In genomic region chr1:8374356-8374755, GRCh38 we compare ENCODE assay signal across 10 cellular contexts. TPM values are rescaled to one million over a fixed set of nuclear protein-coding genes. Genes with fewer than 3 reads are reported as not detected.
A peak's percentile ranks its signal among the peaks of the same experiment; 100 is the strongest.
DNase-seq lines count a peak whose midpoint lies in the region; ATAC-seq, FAIRE-seq and TF ChIP-seq lines count a peak whose summit lies in the region.
"Had no signal": no experiment of that assay in that cellular context is flagged by ENCODE, and none has a peak within 500 bp of the region (broad histone marks: within the 10 kb centered on the region; RNA-seq: fewer than 3 reads in every experiment).

No MANE protein-coding gene starts in this region.

- ATAC-seq in IMR-90 (ENCODE audit: low read depth) (no peak), K562 (peak; percentile 22; the same call in 1 of the 3 replicates), HG03520 (IDR thresholded peaks at IDR 0.05; ENCODE audit: unreplicated experiment) (no peak), HG03095 (IDR thresholded peaks at IDR 0.05; ENCODE audit: unreplicated experiment) (no peak)
- ATAC-seq: activated CD8-positive, alpha-beta T cell treated with anti-CD3 and anti-CD28 coated beads for 36 hours had no signal

- H3K9ac ChIP-seq in IMR-90 (ENCODE audit: low read depth, low read length) (peak overlapping the region; percentile 17), K562 (ENCODE audit: insufficient read depth in 1 of 2, low read depth in 2 of 2, low read length in 2 of 2) (no peak overlapping the region), smooth muscle cell (ENCODE audit: low read depth) (no peak overlapping the region)

- no peak for TF ChIP-seq CTCF in IMR-90 (conservative IDR thresholded peaks at IDR 0.05; ENCODE audit: low read depth, low read length)
- no peak for TF ChIP-seq CTCF in K562 (IDR thresholded peaks at IDR 0.05 in 2 of 3, conservative IDR thresholded peaks at IDR 0.05 in 1 of 3; ENCODE audit: insufficient read depth in 2 of 3, low read depth in 1 of 3, low read length in 3 of 3)
- TF ChIP-seq CTCF in smooth muscle cell (IDR thresholded peaks at IDR 0.05; ENCODE audit: borderline replicate concordance, insufficient read depth, poor library complexity, severe bottlenecking), result no peak

- peak overlapping the region; percentile 90 for H2BK5ac ChIP-seq in IMR-90 (ENCODE audit: low read depth, low read length, poor library complexity, severe bottlenecking)

- TF ChIP-seq POLR2A in IMR-90 (IDR thresholded peaks at IDR 0.05; ENCODE audit: low read depth, low read length), result no peak; the same call in 1 of the 2 replicates
- TF ChIP-seq POLR2A in K562 (conservative IDR thresholded peaks at IDR 0.05), result no peak

- POLR2A ChIA-PET in IMR-90 (lab: Charles Lee; ENCODE audit: unreplicated experiment) (interaction anchor here (0.6 kb wide), 1 partner anchor 29 kb away, joined by 11 read pairs; no protein-coding TSS in a partner anchor), K562 (lab: Yijun Ruan, JAX) (no interaction called here)

- H3K4me2 ChIP-seq in IMR-90 (ENCODE audit: low read depth, low read length), result peak overlapping the region; percentile 27
- H3K4me2 ChIP-seq in K562 (ENCODE audit: insufficient read depth, low read length), result no peak overlapping the region
- peak overlapping the region; percentile 41 for H3K4me2 ChIP-seq in smooth muscle cell

- dilution Hi-C loops in IMR-90 (cut with HindIII; ENCODE audit: low sequenced_read_pairs, unreplicated experiment), result no loop called here

- no peak for TF ChIP-seq RAD21 in IMR-90 (IDR thresholded peaks at IDR 0.05; ENCODE audit: low read length)
- no peak for TF ChIP-seq RAD21 in K562 (CRISPR knock-in tag; conservative IDR thresholded peaks at IDR 0.05 in 1 of 2, IDR thresholded peaks at IDR 0.05 in 1 of 2)

- peak overlapping the region; percentile 14 to 72 for H4K8ac ChIP-seq in IMR-90 (ENCODE audit: low read depth in 2 of 2, low read length in 2 of 2)

- H2AK9ac ChIP-seq in IMR-90 (replicated peaks; ENCODE audit: low read depth, low read length, poor library complexity), result peak overlapping the region; percentile 72

- peaks cover 48% of the 10 kb centered on the region for H3K36me3 ChIP-seq in IMR-90 (ENCODE audit: control insufficient read depth, insufficient read depth, low read length)
- peaks cover 12% of the 10 kb centered on the region for H3K36me3 ChIP-seq in K562 (ENCODE audit: control insufficient read depth, insufficient read depth, low read length)
- no peaks in the 10 kb centered on the region for H3K36me3 ChIP-seq in smooth muscle cell (ENCODE audit: low read depth)

- H4K20me1 ChIP-seq in IMR-90 (ENCODE audit: insufficient read depth, low read length), result peaks cover 73% of the 10 kb centered on the region
- H4K20me1 ChIP-seq in K562 (replicated peaks; ENCODE audit: control insufficient read depth, insufficient read depth, low read length), result no peaks in the 10 kb centered on the region; the same call in 1 of the 2 replicates
- peaks cover 100% of the 10 kb centered on the region for H4K20me1 ChIP-seq in smooth muscle cell (ENCODE audit: low read depth)

- H3K23ac ChIP-seq in IMR-90 (ENCODE audit: low read depth, low read length), result peak overlapping the region; percentile 73; the same call in 1 of the 2 replicates

- TF ChIP-seq EP300 in K562 (IDR thresholded peaks at IDR 0.05; ENCODE audit: low read length), result no peak

- H3K4me3 ChIP-seq in IMR-90 (ENCODE audit: insufficient read depth, low read depth, low read length) (no peak overlapping the region), K562 (no peak overlapping the region), smooth muscle cell (no peak overlapping the region)

- peaks cover 47% of the 10 kb centered on the region for H3F3A ChIP-seq in smooth muscle cell (ENCODE audit: low read depth)

- peak overlapping the region; percentile 63 for H4K91ac ChIP-seq in IMR-90 (ENCODE audit: insufficient read depth, low read depth, low read length)

- peak overlapping the region; percentile 5 for H2AFZ ChIP-seq in IMR-90 (replicated peaks; ENCODE audit: low read length, poor library complexity)
- no peak overlapping the region for H2AFZ ChIP-seq in K562 (ENCODE audit: low read depth, low read length)
- no peak overlapping the region for H2AFZ ChIP-seq in smooth muscle cell (ENCODE audit: low read depth)

- H3K79me1 ChIP-seq in IMR-90 (ENCODE audit: low read depth in 1 of 2, low read length in 2 of 2), result peaks cover 56 to 89% of the 10 kb centered on the region in 2 experiments

- H2BK15ac ChIP-seq in IMR-90 (ENCODE audit: low read depth, low read length), result peak overlapping the region; percentile 51; the same call in 2 of the 3 replicates

- H3K79me2 ChIP-seq in K562 (ENCODE audit: control insufficient read depth, insufficient read depth, low read length), result peaks cover 2% of the 10 kb centered on the region; the same call in 1 of the 3 replicates
- peaks cover 76% of the 10 kb centered on the region for H3K79me2 ChIP-seq in smooth muscle cell (ENCODE audit: low read depth)

- WGBS in IMR-90 (ENCODE audit: extremely low coverage in 2 of 2, insufficient read length in 1 of 2), 2 experiments, result 94% methylated on average over 2 of the region's 5 CpGs; no CpG with 5 or more reads in 1 of the 2 experiments
- WGBS in K562 (ENCODE audit: insufficient coverage, low coverage, missing lambda C conversion rate), result 70% methylated on average over 5 of the region's 5 CpGs
- WGBS in smooth muscle cell (ENCODE audit: low lambda C conversion rate), result 68% methylated on average over 5 of the region's 5 CpGs

- no peak overlapping the region for H2BK20ac ChIP-seq in IMR-90 (ENCODE audit: low read depth, low read length)

- H2AK5ac ChIP-seq in IMR-90 (ENCODE audit: low read depth, low read length), result peak overlapping the region; percentile 68

- intact Hi-C loops in IMR-90 (cut with micrococcal nuclease) (loop anchor here (2.0 to 10.0 kb wide), 2 partner anchors 46 to 290 kb away; no protein-coding TSS in a partner anchor), K562 (cut with micrococcal nuclease) (loop anchor here (10.0 kb wide), 2 partner anchors 70 to 350 kb away; no protein-coding TSS in a partner anchor)

- H2BK120ac ChIP-seq in IMR-90 (ENCODE audit: low read depth, low read length), result peak overlapping the region; percentile 67

- H3K56ac ChIP-seq in IMR-90 (ENCODE audit: extremely low read depth, insufficient read depth, low read length), result no peak overlapping the region

- FAIRE-seq in K562 (lab: Jason Lieb, UNC), result no peak

- no TSS peak for BruUV-seq in IMR-90 (replicated peaks; lab: Mats Ljungman, UMichigan)
- no TSS peak for BruUV-seq in K562 (replicated peaks; lab: Mats Ljungman, UMichigan)

- H3K14ac ChIP-seq in IMR-90 (replicated peaks; ENCODE audit: low read depth, low read length), result peak overlapping the region; percentile 29

- DNase-seq in IMR-90 (no peak), K562 (ENCODE audit: extremely low read depth in 1 of 4, low spot score in 3 of 4) (no peak), iris pigment epithelial cell (ENCODE audit: low read depth) (peak; percentile 40), smooth muscle cell (lab: John Stamatoyannopoulos, UW; ENCODE audit: unreplicated experiment) (no peak), T1000 (lab: John Stamatoyannopoulos, UW) (no peak), NCI-H146 treated with DMSO at 0.1 percent for 48 hours (lab: John Stamatoyannopoulos, UW; ENCODE audit: unreplicated experiment) (no peak)
- DNase-seq: MV-4-11 had no signal

- H3K4me1 ChIP-seq in IMR-90 (ENCODE audit: control insufficient read depth, insufficient read depth, low read length), result peaks cover 59% of the 10 kb centered on the region
- no peaks in the 10 kb centered on the region for H3K4me1 ChIP-seq in K562 (replicated peaks in 1 of 2; ENCODE audit: control insufficient read depth in 2 of 2, insufficient read depth in 2 of 2, low read length in 2 of 2)
- peaks cover 61% of the 10 kb centered on the region for H3K4me1 ChIP-seq in smooth muscle cell (ENCODE audit: low read depth)

- in situ Hi-C loops in IMR-90 (cut with MboI; ENCODE audit: low sequenced_read_pairs) (no loop called here), K562 (cut with MboI) (no loop called here)

- H3K27ac ChIP-seq in IMR-90 (ENCODE audit: insufficient read depth, low read length), result peak overlapping the region; percentile 79
- H3K27ac ChIP-seq in K562 (ENCODE audit: extremely low read depth, low read depth, low read length), result no peak overlapping the region
- peak overlapping the region; percentile 68 for H3K27ac ChIP-seq in smooth muscle cell (ENCODE audit: low read depth)

- CTCF ChIA-PET in IMR-90 (lab: Yijun Ruan, JAX), result interaction anchor here (1.1 kb wide), 1 partner anchor 35 kb away, joined by 3 read pairs; no protein-coding TSS in a partner anchor
- CTCF ChIA-PET in K562 (lab: Yijun Ruan, JAX; ENCODE audit: low intra/inter-chr PET ratio), result interaction anchor here (0.6 to 1.1 kb wide), 3 partner anchors 297 to 352 kb away, joined by 3 read pairs; no protein-coding TSS in a partner anchor

- no peaks in the 10 kb centered on the region for H3K27me3 ChIP-seq in IMR-90 (ENCODE audit: control insufficient read depth, insufficient read depth, low read length)
- no peaks in the 10 kb centered on the region for H3K27me3 ChIP-seq in K562 (ENCODE audit: control insufficient read depth in 2 of 2, insufficient read depth in 2 of 2, low read length in 2 of 2)
- H3K27me3 ChIP-seq in smooth muscle cell (ENCODE audit: low read depth), result no peaks in the 10 kb centered on the region

- H3K9me3 ChIP-seq in IMR-90 (ENCODE audit: control insufficient read depth, insufficient read depth, low read length) (no peaks in the 10 kb centered on the region), K562 (replicated peaks; ENCODE audit: control insufficient read depth, insufficient read depth, low read depth, low read length) (no peaks in the 10 kb centered on the region), smooth muscle cell (replicated peaks; ENCODE audit: low read depth) (no peaks in the 10 kb centered on the region)

- H3K18ac ChIP-seq in IMR-90 (ENCODE audit: low read depth, low read length), result peak overlapping the region; percentile 44

- H3K9me1 ChIP-seq in IMR-90 (ENCODE audit: insufficient read depth, low read length), result peaks cover 42% of the 10 kb centered on the region
- H3K9me1 ChIP-seq in K562 (ENCODE audit: control insufficient read depth, insufficient read depth, low read length), result no peaks in the 10 kb centered on the region

- peak overlapping the region; percentile 45 for H4K5ac ChIP-seq in IMR-90 (ENCODE audit: low read depth, low read length)

- peak overlapping the region; percentile 77 for H3K4ac ChIP-seq in IMR-90 (ENCODE audit: low read depth, low read length)

RNA-seq across cellular contexts. Expression of gene SLC45A1, which starts 56.4 kb away (rescaled TPM):
- total RNA-seq in IMR-90 (2012; rRNA removed) (0.72 and 0.83 TPM in 2 replicates), K562 (2014; rRNA removed) (not detected in 2 replicates), K562 (2014; rRNA removed; fragmentation: Illumina TruSeq; extraction: Trizol) (not detected in 2 replicates), K562 (2015; rRNA removed; fragmentation: Illumina TruSeq; extraction: Trizol) (not detected in 2 replicates), K562 (2021) (not detected in 2 replicates), smooth muscle cell (1.7 TPM in 1 of 2 replicates, not detected in the other)
- polyA plus RNA-seq in IMR-90 (2012; rRNA removed) (3.1 and 3.9 TPM in 2 replicates), K562 (2011; rRNA removed) (not detected in 2 replicates), K562 (2014; fragmentation: Illumina TruSeq; extraction: Trizol) (not detected in 2 replicates), K562 (2014; fragmentation: Nextera tagmentation; extraction: Ambion mirVana) (not detected), K562 (2014; rRNA removed) (not detected in 2 replicates), smooth muscle cell (1.8 and 3.0 TPM in 2 replicates)
- polyA plus RNA-seq in IMR-90 (2012; cell fraction: cytosol; rRNA removed), result 3.4 and 7.6 TPM in 2 replicates
- 2.9 and 7.4 TPM in 2 replicates for polyA plus RNA-seq in IMR-90 (2012; cell fraction: nucleus; rRNA removed; ENCODE audit: low replicate concordance)
- not detected in 2 replicates for total RNA-seq in K562 (2011; cell fraction: chromatin; rRNA removed; ENCODE audit: low replicate concordance)
- not detected in 2 replicates for total RNA-seq in K562 (2011; cell fraction: nucleolus; rRNA removed)
- total RNA-seq in K562 (2011; cell fraction: nucleoplasm; rRNA removed), result not detected in 2 replicates
- not detected in 2 replicates for polyA plus RNA-seq in K562 (2011; cell fraction: cytosol; rRNA removed)
- not detected in 2 replicates for polyA plus RNA-seq in K562 (2011; cell fraction: nucleus; rRNA removed)
- not detected in 2 replicates for polyA plus RNA-seq in K562 (2012)
- not detected in 2 replicates for polyA minus RNA-seq in K562 (2011; rRNA and poly(A)+ RNA removed)
- polyA minus RNA-seq in K562 (2011; cell fraction: cytosol; rRNA and poly(A)+ RNA removed), result not detected in 2 replicates
- polyA minus RNA-seq in K562 (2011; cell fraction: nucleus; rRNA and poly(A)+ RNA removed), result not detected in 2 replicates
